ENCODE assay signal across 8 cellular contexts in the genomic region with DNA sequence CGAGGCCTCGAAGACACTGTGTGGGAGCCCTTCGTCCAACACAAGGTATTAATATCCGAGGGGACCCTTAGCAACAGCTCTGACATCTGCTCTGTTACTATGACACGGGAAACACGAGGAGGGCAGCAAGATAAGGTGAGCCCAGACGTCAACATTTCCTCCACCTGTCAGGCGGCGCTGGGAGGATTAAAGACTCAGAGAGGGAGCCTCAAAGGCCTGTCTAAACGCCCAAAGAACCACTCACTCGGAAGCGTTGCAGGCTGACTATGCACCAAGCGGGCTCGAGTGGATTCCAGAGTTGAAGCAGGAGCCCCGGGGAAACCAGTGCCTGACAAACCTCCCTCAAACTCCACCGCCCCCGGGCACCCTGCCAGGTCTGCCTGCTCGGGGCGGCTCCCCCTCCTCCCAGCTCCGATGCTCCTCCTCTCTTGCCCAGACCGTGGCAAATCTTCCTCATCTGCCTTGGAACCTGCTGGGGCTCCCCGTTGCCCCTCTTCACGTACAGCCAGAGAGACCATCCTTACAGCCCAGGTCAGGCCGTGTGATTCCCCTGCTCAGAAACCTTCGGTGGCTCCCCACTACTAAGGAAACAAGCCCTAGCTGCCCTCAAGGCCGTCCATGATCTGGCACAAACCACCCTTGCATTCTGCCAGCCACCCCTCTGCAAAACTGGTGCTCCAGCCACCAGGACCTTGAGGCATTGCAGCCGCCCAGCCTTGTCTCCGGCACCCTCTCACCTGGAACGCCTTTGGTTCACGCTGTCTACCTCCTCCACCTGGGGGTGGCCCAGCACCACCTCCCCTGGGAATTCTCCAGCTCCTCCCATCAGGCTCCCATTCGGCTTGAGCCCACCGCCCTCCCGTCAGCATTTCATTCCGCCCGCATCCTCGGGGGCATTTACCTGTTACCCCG. TPM values are rescaled to one million over a fixed set of nuclear protein-coding genes. Genes with fewer than 3 reads are reported as not detected.
DNase-seq lines count a peak whose midpoint lies in the region; ATAC-seq and TF ChIP-seq lines count a peak whose summit lies in the region.

No MANE protein-coding gene starts in this region.

- peak; percentile 62 to 69 for DNase-seq in SHP77 (lab: John Stamatoyannopoulos, UW)
- peak; percentile 62 to 79 for DNase-seq in heart right ventricle
- peak; percentile 2 to 44 for DNase-seq in stimulated activated CD4-positive, alpha-beta T cell treated with anti-CD3 and anti-CD28 coated beads, Interleukin-1b, Interleukin-23, amount 100 ng/mL, for 4 hours (ENCODE audit: low read depth in 2 of 2)
- no peak for DNase-seq in LoVo (ENCODE audit: low spot score)
- no peak for DNase-seq in midbrain (lab: John Stamatoyannopoulos, UW)
- no peak for DNase-seq in GM10248 (ENCODE audit: extremely low spot score)

- H3K27ac ChIP-seq in HUES6 (ENCODE audit: low read depth, low read length) (no peak overlapping the region), heart right ventricle (peak overlapping the region in 5 of 10 donors; percentile 32 to 95 (median 53))

- H3K36me3 ChIP-seq in HUES6 (ENCODE audit: control insufficient read depth, insufficient read depth, low read length) (no peaks in the 10 kb centered on the region), heart right ventricle (no peaks in the 10 kb centered on the region)

- POLR2A ChIA-PET in GM10248 (lab: Yijun Ruan, JAX), result no interaction called here

- TF ChIP-seq CTCF in heart right ventricle (IDR thresholded peaks at IDR 0.05) (no peak), GM10248 (IDR thresholded peaks at IDR 0.05; ENCODE audit: control extremely low read depth, extremely low read depth, low read depth, missing control alignments) (no peak)

- H3K4me1 ChIP-seq in HUES6 (ENCODE audit: control insufficient read depth, insufficient read depth, low read length) (peaks cover 47% of the 10 kb centered on the region), heart right ventricle (peaks cover 11 to 46% (median 33%) of the 10 kb centered on the region in 9 donors)

- intact Hi-C loops in heart right ventricle (cut with DNase I), result no loop called here

- H3K4me3 ChIP-seq in HUES6 (ENCODE audit: low read depth, low read length), result no peak overlapping the region
- peak overlapping the region in 1 of 10 donors; percentile 10 for H3K4me3 ChIP-seq in heart right ventricle

- H3K9ac ChIP-seq in HUES6 (ENCODE audit: low read length), result peak overlapping the region; percentile 23

- ATAC-seq in heart right ventricle (no peak), HG03354 (IDR thresholded peaks at IDR 0.05; ENCODE audit: poor library complexity, severe bottlenecking, unreplicated experiment) (no peak)

- CTCF ChIA-PET in GM10248 (lab: Yijun Ruan, JAX), result no interaction called here

- H3K9me3 ChIP-seq in HUES6 (ENCODE audit: control insufficient read depth, insufficient read depth, low read depth, low read length) (no peaks in the 10 kb centered on the region), heart right ventricle (no peaks in the 10 kb centered on the region)

- 41 to 43% methylated on average over 37 of the region's 37 CpGs for WGBS in heart right ventricle, 2 donors

- H3K27me3 ChIP-seq in HUES6 (ENCODE audit: control insufficient read depth, insufficient read depth, low read length) (peaks cover 20% of the 10 kb centered on the region; the same call in 1 of the 2 replicates), heart right ventricle (peaks cover 0 to 36% (median 0%) of the 10 kb centered on the region in 7 donors)

RNA-seq across cellular contexts. Expression of a gene that starts 16.2 kb away (rescaled TPM):
- total RNA-seq in heart right ventricle, result 10 to 100 TPM in 1 of 10 donors, 1 to 10 TPM in 9; 3.6 to 11.1 (median 6.2) TPM
- polyA plus RNA-seq in heart right ventricle, result 1 to 10 TPM; 4.5 to 6.4 TPM

Comparison
In these comparisons a context has a peak if more than half of its experiments do, and no peak if none do; other contexts are left out.
1. DNase-seq: peak in SHP77 (2 of 2), heart right ventricle (2 of 2) and stimulated activated CD4-positive, alpha-beta T cell treated with anti-CD3 and anti-CD28 coated beads, Interleukin-1b, Interleukin-23, amount 100 ng/mL, for 4 hours (2 of 2); none in LoVo (single experiment), midbrain (single experiment) and GM10248 (single experiment).